In genomic region chr17:4645642-4646041, GRCh38 we compare ENCODE assay signal across 20 cellular contexts. TPM values are rescaled to one million over a fixed set of nuclear protein-coding genes. Genes with fewer than 3 reads are reported as not detected.
"Had no signal": no experiment of that assay in that cellular context is flagged by ENCODE, and none has a peak within 500 bp of the region (broad histone marks: within the 10 kb centered on the region; RNA-seq: fewer than 3 reads in every experiment).

No MANE protein-coding gene starts in this region.

- FAIRE-seq: TTC549 had no signal

- H3K9ac ChIP-seq: neural progenitor cell had no signal

- DNase-seq: activated B cell treated with CpG ODN at 0.5 μM for 24 hours; activated CD4-positive, alpha-beta T cell treated with anti-CD3 and anti-CD28 coated beads, Interleukin-2, amount 10 ng/mL, durations not matched to agents 24 days and 14 days; activated naive CD4-positive, alpha-beta T cell treated with anti-CD3 and anti-CD28 coated beads, Interleukin-2, amount 50 U/mL, for 16 hours; activated T-cell treated with anti-CD3 and anti-CD28 coated beads for 4 hours; effector memory CD8-positive, alpha-beta T cell; hippocampal formation; ovary; stimulated activated CD4-positive, alpha-beta T cell treated with anti-CD3 and anti-CD28 coated beads, Interleukin-15, amount 100 ng/mL, for 24 hours; stimulated activated CD4-positive, alpha-beta T cell treated with anti-CD3 and anti-CD28 coated beads, Interleukin-4, amount 100 ng/mL, for 4 hours; stomach had no signal

- H3K9me3 ChIP-seq: ovary, stomach, thoracic aorta had no signal

- H3K27ac ChIP-seq: neural progenitor cell, ovary, stomach, thoracic aorta had no signal

- H2AFZ ChIP-seq: neural progenitor cell had no signal

- H3K27me3 ChIP-seq: ovary had no signal

- H3K4me2 ChIP-seq: neural progenitor cell had no signal

- H3K4me3 ChIP-seq: neural progenitor cell, ovary, stomach, thoracic aorta had no signal

- H3K36me3 ChIP-seq: neural progenitor cell, ovary, stomach, thoracic aorta had no signal

- ATAC-seq: activated T-helper 17 cell treated with anti-CD3 and anti-CD28 coated beads, Interleukin-2, amount 50 U/mL, for 72 hours; effector memory CD8-positive, alpha-beta T cell had no signal

RNA-seq across cellular contexts. Expression of gene ALOX15, which starts 4.2 kb away (rescaled TPM):
- total RNA-seq: activated B cell treated with CpG ODN at 0.5 μM for 24 hours; activated CD4-positive, alpha-beta T cell treated with anti-CD3 and anti-CD28 coated beads, Interleukin-2, amount 10 ng/mL, durations not matched to agents 24 days and 14 days; activated CD8-positive, alpha-beta memory T cell treated with anti-CD3 and anti-CD28 coated beads for 36 hours; epithelial cell of proximal tubule; glomerular endothelial cell; kidney epithelial cell; myocyte; renal cortical epithelial cell; thoracic aorta had no signal
